Comparison of ENCODE assay signal across 13 cellular contexts in the genomic region with DNA sequence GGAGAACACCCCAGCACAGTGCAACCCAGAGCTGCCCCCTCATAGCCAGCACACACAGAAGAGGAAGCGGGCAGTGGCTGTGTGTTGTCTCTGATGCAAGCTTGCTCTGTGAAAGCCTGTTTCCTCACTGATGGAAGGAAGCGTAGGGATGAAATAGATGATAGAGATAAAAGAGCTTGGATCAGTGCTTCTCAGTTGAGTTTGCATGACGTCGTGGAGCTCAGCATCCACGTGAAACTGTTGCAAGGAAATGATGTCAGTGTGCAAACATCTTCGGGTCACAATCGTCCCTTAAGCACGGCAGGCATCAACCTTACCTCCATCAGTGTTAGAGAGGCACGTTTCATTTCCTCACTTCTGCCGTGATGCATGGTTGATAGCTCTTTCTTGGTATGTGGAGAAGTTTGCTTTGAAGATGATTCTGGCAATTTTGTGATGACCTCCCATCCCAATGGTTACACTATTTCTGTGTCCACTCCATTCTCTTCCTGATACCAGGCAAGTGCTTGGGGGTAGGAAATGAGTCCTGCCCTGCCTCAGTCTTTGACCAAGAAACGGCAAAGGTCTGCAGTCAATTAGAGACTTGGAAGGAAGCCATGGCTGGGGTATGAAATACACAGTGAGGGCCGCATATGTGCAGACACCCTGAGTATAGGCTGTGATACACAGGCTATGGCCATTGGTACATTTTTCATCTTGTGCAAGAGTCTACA.
"Had no signal": no experiment of that assay in that cellular context is flagged by ENCODE, and none has a peak within 500 bp of the region (broad histone marks: within the 10 kb centered on the region; RNA-seq: fewer than 3 reads in every experiment).

No MANE protein-coding gene starts in this region.

- H3K36me3 ChIP-seq: cardiac muscle cell, lower lobe of right lung, WERI-Rb-1 had no signal

- DNase-seq: activated CD4-positive, alpha-beta T cell treated with anti-CD3 and anti-CD28 coated beads for 4 hours; activated CD8-positive, alpha-beta memory T cell treated with anti-CD3 and anti-CD28 coated beads, Interleukin-2, amount 50 U/mL, for 4 hours; activated CD8-positive, alpha-beta T cell treated with anti-CD3 and anti-CD28 coated beads for 36 hours; activated naive CD8-positive, alpha-beta T cell treated with anti-CD3 and anti-CD28 coated beads, Interleukin-2, amount 50 U/mL, for 24 hours; effector memory CD8-positive, alpha-beta T cell; lower lobe of right lung; naive thymus-derived CD8-positive, alpha-beta T cell; right cardiac atrium; small intestine; T-helper 9 cell had no signal

- H3K9me3 ChIP-seq: lower lobe of right lung had no signal

- H3K4me1 ChIP-seq: lower lobe of right lung had no signal

- H3K4me3 ChIP-seq: cardiac muscle cell, coronary artery, lower lobe of right lung had no signal

- H3K27ac ChIP-seq: cardiac muscle cell, coronary artery, lower lobe of right lung, WERI-Rb-1 had no signal
